In genomic region chr12:8540816-8541215, GRCh38 we compare ENCODE assay signal across 11 cellular contexts. TPM values are rescaled to one million over a fixed set of nuclear protein-coding genes. Genes with fewer than 3 reads are reported as not detected.
DNase-seq lines count a peak whose midpoint lies in the region; ATAC-seq, FAIRE-seq and TF ChIP-seq lines count a peak whose summit lies in the region.
"Not testable (repeated sequence)": the region's sequence is repeated elsewhere in the genome, so short reads cannot be mapped to it uniquely, and the experiment has no call there.
"Had no signal": no experiment of that assay in that cellular context is flagged by ENCODE, and none has a peak within 500 bp of the region (broad histone marks: within the 10 kb centered on the region; RNA-seq: fewer than 3 reads in every experiment).

TSS of gene CLEC4E (minus strand) at chr12:8540905. CDS start at chr12:8540797, 108 bp downstream.

- H3K36me3 Mint-ChIP-seq in chondrocyte (ENCODE audit: low read depth); naive thymus-derived CD4-positive, alpha-beta T cell; stimulated activated naive B cell treated with anti-CD40 and anti-IgM and Interleukin-4, amounts not matched to agents 10 μg/mL and 1 μg/mL and 100 μg/mL, for 72 hours: not testable (repeated sequence)

- not testable (repeated sequence) for H3K4me3 ChIP-seq in OCI-LY1 (ENCODE audit: low read depth, low read length, poor library complexity, severe bottlenecking); naive thymus-derived CD4-positive, alpha-beta T cell (ENCODE audit: low read length)
- H3K4me3 ChIP-seq in heart left ventricle (peak within 1 kb of the TSS in 1 of 12 donors; percentile 37), left lung (peak within 1 kb of the TSS in 1 of 2 donors; percentile 44)

- H3K4me2 ChIP-seq in OCI-LY1 (ENCODE audit: low read length), result not testable (repeated sequence)

- H3F3A ChIP-seq in OCI-LY1 (ENCODE audit: insufficient read depth, low read length), result not testable (repeated sequence)

- H3K9me3 ChIP-seq in OCI-LY1 (ENCODE audit: low read length); heart left ventricle; left lung; naive thymus-derived CD4-positive, alpha-beta T cell (ENCODE audit: control insufficient read depth in 2 of 3, low read length in 3 of 3): not testable (repeated sequence)

- peaks cover 27% of the 10 kb centered on the region for H3K27me3 Mint-ChIP-seq in chondrocyte (ENCODE audit: low read depth)
- peaks cover 18 to 43% (median 29%) of the 10 kb centered on the region in 5 donors for H3K27me3 Mint-ChIP-seq in naive thymus-derived CD4-positive, alpha-beta T cell
- peaks cover 27 to 29% of the 10 kb centered on the region in 2 donors for H3K27me3 Mint-ChIP-seq in stimulated activated naive B cell treated with anti-CD40 and anti-IgM and Interleukin-4, amounts not matched to agents 10 μg/mL and 1 μg/mL and 100 μg/mL, for 72 hours

- not testable (repeated sequence) for H3K4me1 Mint-ChIP-seq in chondrocyte (ENCODE audit: low read depth); naive thymus-derived CD4-positive, alpha-beta T cell
- peaks cover 11 to 18% of the 10 kb centered on the region in 2 donors for H3K4me1 Mint-ChIP-seq in stimulated activated naive B cell treated with anti-CD40 and anti-IgM and Interleukin-4, amounts not matched to agents 10 μg/mL and 1 μg/mL and 100 μg/mL, for 72 hours

- peaks cover 24% of the 10 kb centered on the region for H3K4me1 ChIP-seq in OCI-LY1 (ENCODE audit: insufficient read depth, low read length, severe bottlenecking)
- H3K4me1 ChIP-seq in heart left ventricle; naive thymus-derived CD4-positive, alpha-beta T cell (ENCODE audit: control insufficient read depth in 2 of 2, insufficient read depth in 2 of 2, low read length in 2 of 2): not testable (repeated sequence)
- peaks cover 0 to 47% of the 10 kb centered on the region in 2 donors for H3K4me1 ChIP-seq in left lung

- H3K36me3 ChIP-seq in OCI-LY1 (ENCODE audit: insufficient read depth, low read length); heart left ventricle; naive thymus-derived CD4-positive, alpha-beta T cell (ENCODE audit: control insufficient read depth in 2 of 3, insufficient read depth in 3 of 3, low read length in 3 of 3): not testable (repeated sequence)
- peaks cover 0 to 15% of the 10 kb centered on the region in 2 donors for H3K36me3 ChIP-seq in left lung

- CTCF ChIA-PET in naive thymus-derived CD4-positive, alpha-beta T cell (lab: Charles Lee), result not testable (repeated sequence)

- not testable (repeated sequence) for DNase-seq in GM12892 (ENCODE audit: insufficient read length); chondrocyte (ENCODE audit: low spot score); heart left ventricle; left lung; naive thymus-derived CD4-positive, alpha-beta T cell; stimulated activated naive B cell treated with anti-CD40 and anti-IgM and Interleukin-4, amounts not matched to agents 10 μg/mL and 1 μg/mL and 100 μg/mL, for 72 hours

- not testable (repeated sequence) for TF ChIP-seq POLR2A in GM12892 (IDR thresholded peaks at IDR 0.05; ENCODE audit: low read depth, low read length); heart left ventricle (IDR thresholded peaks at IDR 0.05)

- ATAC-seq in heart left ventricle, result peak in 3 of 4 donors; percentile 43 to 86 (median 72)
- peak; percentile 64 for ATAC-seq in left lung
- ATAC-seq in naive thymus-derived CD4-positive, alpha-beta T cell, result peak; percentile 66
- not testable (repeated sequence) for ATAC-seq in stimulated activated naive B cell treated with anti-CD40 and anti-IgM and Interleukin-4, amounts not matched to agents 10 μg/mL and 1 μg/mL and 100 μg/mL, for 72 hours (replicated peaks)

- not testable (repeated sequence) for TF ChIP-seq CTCF in OCI-LY1 (IDR thresholded peaks at IDR 0.05; ENCODE audit: low read length); chondrocyte (IDR thresholded peaks at IDR 0.05); heart left ventricle (IDR thresholded peaks at IDR 0.05); left lung (IDR thresholded peaks at IDR 0.05)

- not testable (repeated sequence) for H3K4me3 Mint-ChIP-seq in chondrocyte (ENCODE audit: unreplicated experiment); naive thymus-derived CD4-positive, alpha-beta T cell; stimulated activated naive B cell treated with anti-CD40 and anti-IgM and Interleukin-4, amounts not matched to agents 10 μg/mL and 1 μg/mL and 100 μg/mL, for 72 hours

- H3K79me2 ChIP-seq in OCI-LY1 (ENCODE audit: insufficient read depth, low read length), result not testable (repeated sequence)

- H4K20me1 ChIP-seq in OCI-LY1 (ENCODE audit: insufficient read depth, low read length), result not testable (repeated sequence)

- peak; percentile 9 for FAIRE-seq in GM12892 (lab: Jason Lieb, UNC)

- WGBS in heart left ventricle, 4 donors, result 55 to 71% (median 60%) methylated on average over 4 of the region's 4 CpGs

- H2AFZ ChIP-seq in OCI-LY1 (ENCODE audit: low read length), result peak within 1 kb of the TSS; percentile 71; the same call in 1 of the 2 replicates

- not testable (repeated sequence) for H3K27ac ChIP-seq in OCI-LY1 (ENCODE audit: low read depth, low read length, poor library complexity, severe bottlenecking); naive thymus-derived CD4-positive, alpha-beta T cell (ENCODE audit: low read depth, low read length)
- H3K27ac ChIP-seq in heart left ventricle (peak within 1 kb of the TSS in 4 of 12 donors; percentile 10 to 75 (median 32)), left lung (peak within 1 kb of the TSS in 1 of 2 donors; percentile 87)

- H3K27ac Mint-ChIP-seq in chondrocyte (ENCODE audit: unreplicated experiment), result peak within 1 kb of the TSS; percentile 68
- H3K27ac Mint-ChIP-seq in naive thymus-derived CD4-positive, alpha-beta T cell, result not testable (repeated sequence)
- H3K27ac Mint-ChIP-seq in stimulated activated naive B cell treated with anti-CD40 and anti-IgM and Interleukin-4, amounts not matched to agents 10 μg/mL and 1 μg/mL and 100 μg/mL, for 72 hours, result peak within 1 kb of the TSS; percentile 56

- H3K9me2 ChIP-seq in OCI-LY1 (ENCODE audit: low read depth, low read length), result not testable (repeated sequence)

- H3K27me3 ChIP-seq in OCI-LY1 (ENCODE audit: insufficient read depth, low read length); left lung; naive thymus-derived CD4-positive, alpha-beta T cell (ENCODE audit: control insufficient read depth in 2 of 2, insufficient read depth in 2 of 2, low read length in 2 of 2): not testable (repeated sequence)
- H3K27me3 ChIP-seq in heart left ventricle, result peaks cover 0 to 19% (median 0%) of the 10 kb centered on the region in 9 donors

- H3K9me3 Mint-ChIP-seq in chondrocyte (ENCODE audit: low read depth); naive thymus-derived CD4-positive, alpha-beta T cell; stimulated activated naive B cell treated with anti-CD40 and anti-IgM and Interleukin-4, amounts not matched to agents 10 μg/mL and 1 μg/mL and 100 μg/mL, for 72 hours: not testable (repeated sequence)

- not testable (repeated sequence) for H3K9ac ChIP-seq in OCI-LY1 (ENCODE audit: low read length)

- intact Hi-C loops in heart left ventricle (cut with DNase I), result loop anchor here in 7 of 10 donors (5.0 to 10.0 kb wide), 5 partner anchors 66 to 506 kb away; partner anchors contain the start of gene A2ML1 (in 1 of the 7)
- intact Hi-C loops in left lung (cut with DNase I), result loop anchor here in 1 of 2 donors (10.0 kb wide), 1 partner anchor 64 kb away; no protein-coding TSS in a partner anchor
- intact Hi-C loops in naive thymus-derived CD4-positive, alpha-beta T cell (cut with micrococcal nuclease), result loop anchor here in 1 of 2 donors (5.0 kb wide), 1 partner anchor 66 kb away; no protein-coding TSS in a partner anchor

- POLR2A ChIA-PET in naive thymus-derived CD4-positive, alpha-beta T cell (lab: Charles Lee), result not testable (repeated sequence)

RNA-seq across cellular contexts. Expression of gene CLEC4E, which starts in this region (rescaled TPM):
- not detected for polyA plus RNA-seq in GM12892 (2012; ENCODE audit: missing spikeins)
- 0.90 TPM in 1 of 3 replicates, not detected in the others for total RNA-seq in chondrocyte
- 1 to 10 TPM in 4 of 9 donors, under 1 TPM in 5; 0.25 to 5.1 (median 0.76) TPM for total RNA-seq in heart left ventricle
- polyA plus RNA-seq in heart left ventricle, result 1 to 10 TPM in 1 of 2 donors, under 1 TPM in 1; 0.72 to 1.3 TPM
- total RNA-seq in left lung, result 10 to 100 TPM in 1 of 2 donors, 1 to 10 TPM in 1; 5.5 to 37.5 TPM
- 10 to 100 TPM in 1 of 5 experiments, 1 to 10 TPM in 1, not detected in 3; 5.4 to 19.2 TPM for total RNA-seq in naive thymus-derived CD4-positive, alpha-beta T cell
- not detected for polyA plus RNA-seq in naive thymus-derived CD4-positive, alpha-beta T cell
- total RNA-seq: H4, HFFc6 had no signal
- polyA plus RNA-seq: AG04450, BJ had no signal
